ENCODE assay signal across 7 cellular contexts in the genomic region with DNA sequence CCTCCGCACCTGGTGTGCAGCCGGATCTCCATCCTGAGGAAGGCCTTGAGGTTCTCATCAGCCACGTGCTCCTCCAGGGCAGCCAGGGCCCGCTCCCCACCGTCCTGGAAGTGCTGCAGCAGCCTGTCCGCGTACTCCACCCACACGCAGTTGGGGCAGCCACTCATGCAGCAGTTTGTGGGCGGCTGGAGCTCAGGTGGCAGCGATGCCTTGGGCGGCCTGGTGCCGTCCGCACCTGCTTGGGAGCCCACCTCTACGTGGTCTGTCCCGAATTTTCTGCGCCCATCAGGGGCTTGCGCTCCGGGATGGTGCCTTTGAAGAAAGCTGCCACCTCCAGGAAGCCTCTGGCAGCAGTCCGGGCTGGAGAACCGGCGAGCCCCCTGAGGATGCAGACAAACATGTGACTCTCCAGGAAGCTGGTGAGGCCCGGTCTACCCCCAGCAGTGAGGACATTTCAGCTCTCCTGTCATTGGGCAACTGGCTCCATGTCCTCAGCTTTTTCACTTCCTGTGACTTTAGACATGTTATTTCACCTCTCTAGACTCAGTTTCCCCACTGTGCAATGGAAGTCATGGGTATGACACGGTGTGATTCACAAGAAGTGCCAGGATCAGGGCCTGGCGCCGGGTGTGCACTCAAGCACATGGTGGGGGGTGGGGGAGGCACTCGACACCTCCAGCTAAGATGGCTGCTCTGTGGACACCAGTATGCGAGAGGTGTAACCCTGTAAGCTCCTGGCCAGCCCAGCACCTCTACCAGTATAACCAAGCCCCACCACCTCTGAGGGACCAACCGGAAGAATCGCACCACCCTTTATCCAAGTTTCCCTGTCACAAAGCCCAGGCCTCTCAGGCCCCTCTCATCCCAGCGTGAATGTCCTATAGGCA. TPM values are rescaled to one million over a fixed set of nuclear protein-coding genes. Genes with fewer than 3 reads are reported as not detected.
A peak's percentile ranks its signal among the peaks of the same experiment; 100 is the strongest.
DNase-seq lines count a peak whose midpoint lies in the region; ATAC-seq and TF ChIP-seq lines count a peak whose summit lies in the region.

No MANE protein-coding gene starts in this region.

- H3K36me3 ChIP-seq in HUES48 (ENCODE audit: control insufficient read depth, insufficient read depth, low read length) = peaks cover 34% of the 10 kb centered on the region
- H3K36me3 ChIP-seq in mucosa of rectum (ENCODE audit: control insufficient read depth in 2 of 2, insufficient read depth in 2 of 2, low read length in 2 of 2) = peaks cover 7 to 8% of the 10 kb centered on the region in 2 donors
- peaks cover 0 to 23% (median 13%) of the 10 kb centered on the region in 5 donors for H3K36me3 ChIP-seq in subcutaneous abdominal adipose tissue (ENCODE audit: control insufficient read depth in 5 of 5, insufficient read depth in 5 of 5, low read length in 5 of 5)

- CTCF ChIA-PET in activated B cell treated with CpG ODN at 0.5 μM for 24 hours (lab: Charles Lee) = interaction anchor here (0.8 kb wide), 1 partner anchor 10 kb away, joined by 4 read pairs; no protein-coding TSS in a partner anchor

- intact Hi-C loops in activated B cell treated with CpG ODN at 0.5 μM for 24 hours (cut with micrococcal nuclease) (loop anchor here (1.0 to 2.0 kb wide), 4 partner anchors 18 to 195 kb away; a partner anchor contains a TSS), dorsolateral prefrontal cortex (cut with DNase I) (loop anchor here in 1 of 2 donors (2.0 to 5.0 kb wide), 3 partner anchors 17 to 37 kb away; a partner anchor contains a TSS)

- H3K36me3 Mint-ChIP-seq in activated B cell treated with CpG ODN at 0.5 μM for 24 hours (ENCODE audit: low read depth) = peaks cover 31% of the 10 kb centered on the region

- H3K9ac ChIP-seq in HUES48 (ENCODE audit: low read depth, low read length) (peak overlapping the region; percentile 27; the same call in 1 of the 2 replicates), mucosa of rectum (ENCODE audit: low read depth in 1 of 2, low read length in 2 of 2) (peak overlapping the region; percentile 90 to 92), subcutaneous abdominal adipose tissue (ENCODE audit: low read length in 5 of 5) (peak overlapping the region; percentile 63 to 97 (median 91))

- no peak for DNase-seq in activated B cell treated with CpG ODN at 0.5 μM for 24 hours
- peak in 7 of 10 donors; percentile 36 to 76 (median 61) for DNase-seq in dorsolateral prefrontal cortex
- DNase-seq in GM13977 (ENCODE audit: low spot score) = no peak

- peaks cover 28% of the 10 kb centered on the region for H3K4me1 Mint-ChIP-seq in activated B cell treated with CpG ODN at 0.5 μM for 24 hours

- no peaks in the 10 kb centered on the region for H3K9me3 Mint-ChIP-seq in activated B cell treated with CpG ODN at 0.5 μM for 24 hours

- no peaks in the 10 kb centered on the region for H3K27me3 Mint-ChIP-seq in activated B cell treated with CpG ODN at 0.5 μM for 24 hours

- H3K27ac ChIP-seq in HUES48 (ENCODE audit: low read depth, low read length) (peak overlapping the region; percentile 89), dorsolateral prefrontal cortex (peak overlapping the region in 47 of 59 donors; percentile 3 to 92 (median 83)), mucosa of rectum (ENCODE audit: low read depth in 2 of 2, low read length in 2 of 2) (peak overlapping the region; percentile 75 to 91), subcutaneous abdominal adipose tissue (ENCODE audit: low read depth, low read length) (peak overlapping the region; percentile 81)

- H3K4me3 Mint-ChIP-seq in activated B cell treated with CpG ODN at 0.5 μM for 24 hours = peak overlapping the region; percentile 91

- H3K9me3 ChIP-seq in HUES48 (ENCODE audit: control insufficient read depth, insufficient read depth, low read length) (no peaks in the 10 kb centered on the region), mucosa of rectum (ENCODE audit: control insufficient read depth in 2 of 2, low read length in 2 of 2) (no peaks in the 10 kb centered on the region), subcutaneous abdominal adipose tissue (ENCODE audit: control insufficient read depth in 5 of 5, low read length in 5 of 5) (no peaks in the 10 kb centered on the region)

- peak; percentile 50 for TF ChIP-seq POLR2A in GM18526 (IDR thresholded peaks at IDR 0.05; ENCODE audit: extremely low read depth, insufficient read length)

- in situ Hi-C loops in GM13977 (cut with MboI; ENCODE audit: low pct_unique_long_range_greater_than_20kb, low sequenced_read_pairs, unreplicated experiment) = no loop called here

- POLR2A ChIA-PET in activated B cell treated with CpG ODN at 0.5 μM for 24 hours (lab: Charles Lee) = interaction anchor here (0.6 to 2.2 kb wide), 6 partner anchors 12 to 929 kb away, joined by 4 to 26 read pairs (median 8); a partner anchor contains a TSS

- H3K4me3 ChIP-seq in HUES48 (ENCODE audit: low read depth, low read length) (peak overlapping the region; percentile 93), dorsolateral prefrontal cortex (peak overlapping the region; percentile 65 to 100 (median 96)), mucosa of rectum (ENCODE audit: low read length in 2 of 2) (peak overlapping the region; percentile 82 to 95), subcutaneous abdominal adipose tissue (ENCODE audit: low read depth in 1 of 5, low read length in 5 of 5) (peak overlapping the region; percentile 76 to 90 (median 86))

- peak overlapping the region; percentile 82 for H3K27ac Mint-ChIP-seq in activated B cell treated with CpG ODN at 0.5 μM for 24 hours

- H3K4me1 ChIP-seq in HUES48 (ENCODE audit: control insufficient read depth, insufficient read depth, low read length) (peaks cover 5% of the 10 kb centered on the region; the same call in 1 of the 2 replicates), mucosa of rectum (ENCODE audit: control insufficient read depth in 2 of 2, insufficient read depth in 2 of 2, low read length in 2 of 2) (peaks cover 10 to 12% of the 10 kb centered on the region in 2 donors), subcutaneous abdominal adipose tissue (ENCODE audit: control insufficient read depth in 5 of 5, insufficient read depth in 5 of 5, low read length in 5 of 5) (peaks cover 3 to 39% (median 33%) of the 10 kb centered on the region in 5 donors)

- ATAC-seq in activated B cell treated with CpG ODN at 0.5 μM for 24 hours (ENCODE audit: low read depth) = peak; percentile 8

- H3K27me3 ChIP-seq in HUES48 (ENCODE audit: control insufficient read depth, insufficient read depth, low read length) (no peaks in the 10 kb centered on the region), dorsolateral prefrontal cortex (no peaks in the 10 kb centered on the region), mucosa of rectum (ENCODE audit: control insufficient read depth in 2 of 2, insufficient read depth in 2 of 2, low read length in 2 of 2) (no peaks in the 10 kb centered on the region), subcutaneous abdominal adipose tissue (ENCODE audit: control insufficient read depth in 5 of 5, insufficient read depth in 4 of 5, low read length in 5 of 5) (no peaks in the 10 kb centered on the region)

- TF ChIP-seq CTCF in activated B cell treated with CpG ODN at 0.5 μM for 24 hours (IDR thresholded peaks at IDR 0.05) = no peak
- TF ChIP-seq CTCF in dorsolateral prefrontal cortex (IDR thresholded peaks at IDR 0.05 in 54 of 56, conservative IDR thresholded peaks at IDR 0.05 in 2 of 56; ENCODE audit: low read depth in 1 of 56, partially characterized antibody in 56 of 56) = no peak
- TF ChIP-seq CTCF in GM13977 (IDR thresholded peaks at IDR 0.05; ENCODE audit: extremely low read depth, insufficient read depth, missing control alignments) = no peak

RNA-seq across cellular contexts. Expression of a gene that starts 1.0 kb away (rescaled TPM):
- 36.7 and 37.3 TPM in 2 replicates for total RNA-seq in activated B cell treated with CpG ODN at 0.5 μM for 24 hours
- total RNA-seq in dorsolateral prefrontal cortex = 10 to 100 TPM; 14.1 to 35.0 (median 24.3) TPM

RNA-seq across cellular contexts. Expression of a gene that starts 1.1 kb away (rescaled TPM):
- total RNA-seq in activated B cell treated with CpG ODN at 0.5 μM for 24 hours (34.7 and 41.3 TPM in 2 replicates), dorsolateral prefrontal cortex (10 to 100 TPM in 116 of 120 experiments, 1 to 10 TPM in 4; 9.0 to 20.1 (median 13.5) TPM)

RNA-seq across cellular contexts. Expression of a gene that starts 9.1 kb away (rescaled TPM):
- total RNA-seq in activated B cell treated with CpG ODN at 0.5 μM for 24 hours (0.42 and 1.2 TPM in 2 replicates), dorsolateral prefrontal cortex (1 to 10 TPM in 9 of 120 experiments, under 1 TPM in 10, not detected in 101; 0.30 to 1.6 (median 0.82) TPM)

RNA-seq across cellular contexts. Expression of a gene that starts 18.1 kb away (rescaled TPM):
- 30.7 and 33.3 TPM in 2 replicates for total RNA-seq in activated B cell treated with CpG ODN at 0.5 μM for 24 hours
- 10 to 100 TPM; 20.4 to 50.6 (median 36.9) TPM for total RNA-seq in dorsolateral prefrontal cortex

RNA-seq across cellular contexts. Expression of a gene that starts 18.4 kb away (rescaled TPM):
- 132 and 151 TPM in 2 replicates for total RNA-seq in activated B cell treated with CpG ODN at 0.5 μM for 24 hours
- 100 to 1,000 TPM in 83 of 120 experiments, 10 to 100 TPM in 37; 84.6 to 142 (median 106) TPM for total RNA-seq in dorsolateral prefrontal cortex

Comparison
In these comparisons a context has a peak if more than half of its experiments do, and no peak if none do; other contexts are left out.
1. H3K9ac ChIP-seq: peak in every context shown above with its lines; median percentile 91 in mucosa of rectum; 91 in subcutaneous abdominal adipose tissue; 27 in HUES48.
2. DNase-seq: peak in dorsolateral prefrontal cortex (7 of 10); none in activated B cell treated with CpG ODN at 0.5 μM for 24 hours (single experiment) and GM13977 (single experiment).
3. Peak in every context shown above with its lines, with median percentiles within 50 percentile points of each other: H3K27ac ChIP-seq and H3K4me3 ChIP-seq.